Comparison of ENCODE assay signal across 32 cellular contexts in genomic region chr2:176447616-176448015, GRCh38.
"Had no signal": no experiment of that assay in that cellular context is flagged by ENCODE, and none has a peak within 500 bp of the region (broad histone marks: within the 10 kb centered on the region; RNA-seq: fewer than 3 reads in every experiment).

No MANE protein-coding gene starts in this region.

- DNase-seq: activated B cell treated with CpG ODN at 0.5 μM for 24 hours; activated CD4-positive, alpha-beta memory T cell treated with anti-CD3 and anti-CD28 coated beads for 36 hours; activated CD4-positive, alpha-beta T cell treated with anti-CD3 and anti-CD28 coated beads for 4 hours; activated CD4-positive, alpha-beta T cell treated with anti-CD3 and anti-CD28 coated beads, Interleukin-2, amount 10 ng/mL, durations not matched to agents 24 days and 14 days; activated CD4-positive, alpha-beta T cell treated with anti-CD3 and anti-CD28 coated beads, Interleukin-2, amount 50 U/mL, for 1 hour; activated CD4-positive, alpha-beta T cell treated with anti-CD3 and anti-CD28 coated beads, Interleukin-2, amount 50 U/mL, for 4 hours; activated CD4-positive, CD25-positive, alpha-beta regulatory T cell treated with anti-CD3 and anti-CD28 coated beads, Interleukin-2, amount 50 U/mL, for 72 hours; activated CD8-positive, alpha-beta memory T cell treated with anti-CD3 and anti-CD28 coated beads, Interleukin-2, amount 50 U/mL, for 4 hours; activated CD8-positive, alpha-beta T cell treated with anti-CD3 and anti-CD28 coated beads for 36 hours; activated effector memory CD4-positive, alpha-beta T cell treated with anti-CD3 and anti-CD28 coated beads, Interleukin-2, amount 50 U/mL, for 16 hours; activated gamma-delta T cell treated with Interleukin-2 at 50 U/mL for 16 hours; activated naive CD4-positive, alpha-beta T cell; activated naive CD4-positive, alpha-beta T cell treated with anti-CD3 and anti-CD28 coated beads for 36 hours; activated naive CD4-positive, alpha-beta T cell treated with anti-CD3 and anti-CD28 coated beads, Interleukin-2, amount 50 U/mL, for 16 hours; activated naive CD8-positive, alpha-beta T cell treated with anti-CD3 and anti-CD28 coated beads for 36 hours; activated T-cell treated with anti-CD3 and anti-CD28 coated beads for 4 hours; activated T-cell treated with anti-CD3 and anti-CD28 coated beads, Interleukin-2, amount 50 U/mL, for 1 hour; activated T-cell treated with anti-CD3 and anti-CD28 coated beads, Interleukin-2, amount 50 U/mL, for 4 hours; activated T-cell treated with anti-CD3 and anti-CD28 coated beads, Interleukin-2, amount 50 U/mL, for 72 hours; adrenal gland; amniotic stem cell; aorta; body of pancreas; brain microvascular endothelial cell; central memory CD4-positive, alpha-beta T cell; T-helper 2 cell; T-helper 9 cell had no signal

- H3K4me1 ChIP-seq: adrenal gland, body of pancreas, breast epithelium had no signal

- H3K36me3 ChIP-seq: adrenal gland, brain microvascular endothelial cell, breast epithelium had no signal

- H3K9me3 ChIP-seq: adrenal gland, body of pancreas, breast epithelium had no signal

- H3K27me3 ChIP-seq: adrenal gland, body of pancreas, brain microvascular endothelial cell, breast epithelium had no signal

- ATAC-seq: activated CD8-positive, alpha-beta T cell treated with anti-CD3 and anti-CD28 coated beads for 36 hours; activated naive CD4-positive, alpha-beta T cell treated with anti-CD3 and anti-CD28 coated beads, Interleukin-2, amount 50 U/mL, for 72 hours; activated T-cell treated with anti-CD3 and anti-CD28 coated beads, Interleukin-2, amount 50 U/mL, for 4 hours; activated T-cell treated with anti-CD3 and anti-CD28 coated beads, Interleukin-2, amount 50 U/mL, for 72 hours; activated T-helper 17 cell treated with anti-CD3 and anti-CD28 coated beads, Interleukin-2, amount 50 U/mL, for 72 hours; body of pancreas had no signal

- H3K4me3 ChIP-seq: adrenal gland, body of pancreas, breast epithelium had no signal

- FAIRE-seq: astrocyte, TTC549 had no signal

- H3K27ac ChIP-seq: adrenal gland, body of pancreas, brain microvascular endothelial cell, breast epithelium had no signal
